In the genomic region with DNA sequence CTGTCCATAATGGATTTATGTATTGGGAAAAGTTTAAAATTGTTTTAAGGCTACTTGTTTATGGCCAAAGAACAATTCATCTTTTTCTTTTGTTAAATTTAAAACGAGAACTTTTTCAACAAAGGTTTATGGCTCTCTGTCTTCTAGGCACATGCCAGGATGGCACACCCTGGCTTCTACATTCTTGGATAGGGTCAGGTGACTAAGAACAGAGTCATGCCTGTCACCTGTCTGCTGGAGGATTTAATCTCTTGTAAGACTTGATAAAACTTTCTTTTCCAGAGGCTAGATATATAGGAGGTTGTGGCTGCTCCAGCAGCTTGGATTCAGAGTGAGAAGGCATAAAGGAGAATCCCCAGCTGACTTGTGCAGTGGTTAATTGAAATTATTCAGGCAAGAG, we compare ENCODE assay signal across 28 cellular contexts.
"Had no signal": no experiment of that assay in that cellular context is flagged by ENCODE, and none has a peak within 500 bp of the region (broad histone marks: within the 10 kb centered on the region; RNA-seq: fewer than 3 reads in every experiment).

No MANE protein-coding gene starts in this region.

- H3K4me1 ChIP-seq: gastrocnemius medialis, heart left ventricle had no signal

- H3K27me3 ChIP-seq: brain microvascular endothelial cell, gastrocnemius medialis, heart left ventricle had no signal

- H3K27ac ChIP-seq: brain microvascular endothelial cell, epithelial cell of prostate, gastrocnemius medialis, heart left ventricle, VCaP had no signal

- H3K36me3 ChIP-seq: brain microvascular endothelial cell, gastrocnemius medialis, heart left ventricle had no signal

- DNase-seq: activated CD4-positive, alpha-beta T cell treated with anti-CD3 and anti-CD28 coated beads for 1 hour; activated CD4-positive, alpha-beta T cell treated with anti-CD3 and anti-CD28 coated beads for 48 hours; activated CD4-positive, alpha-beta T cell treated with anti-CD3 and anti-CD28 coated beads, Interleukin-2, amount 50 U/mL, for 1 hour; activated CD4-positive, alpha-beta T cell treated with anti-CD3 and anti-CD28 coated beads, Interleukin-2, amount 50 U/mL, for 48 hours; activated CD8-positive, alpha-beta memory T cell treated with anti-CD3 and anti-CD28 coated beads for 24 hours; activated CD8-positive, alpha-beta T cell treated with anti-CD3 and anti-CD28 coated beads for 36 hours; activated effector memory CD4-positive, alpha-beta T cell treated with Interleukin-2 at 50 U/mL for 16 hours; activated gamma-delta T cell treated with Interleukin-2 at 50 U/mL for 16 hours; activated naive CD4-positive, alpha-beta T cell treated with anti-CD3 and anti-CD28 coated beads, Interleukin-2, amount 50 U/mL, for 16 hours; activated naive CD4-positive, alpha-beta T cell treated with Interleukin-2 at 50 U/mL for 16 hours; activated T-cell treated with anti-CD3 and anti-CD28 coated beads, Interleukin-2, amount 50 U/mL, for 4 hours; amniotic stem cell; anterior cingulate cortex; brain microvascular endothelial cell; caudate nucleus; cortex of kidney; dermis blood vessel endothelial cell; effector CD4-positive, alpha-beta T cell; effector memory CD8-positive, alpha-beta T cell; foreskin fibroblast; gastrocnemius medialis; glutamatergic neuron; heart left ventricle; T-helper 2 cell had no signal

- H3K4me3 ChIP-seq: gastrocnemius medialis, heart left ventricle had no signal

- H3K9me3 ChIP-seq: gastrocnemius medialis, heart left ventricle had no signal

- FAIRE-seq: astrocyte, colon had no signal
